12 cellular contexts compared by ENCODE assay signal in the genomic region with DNA sequence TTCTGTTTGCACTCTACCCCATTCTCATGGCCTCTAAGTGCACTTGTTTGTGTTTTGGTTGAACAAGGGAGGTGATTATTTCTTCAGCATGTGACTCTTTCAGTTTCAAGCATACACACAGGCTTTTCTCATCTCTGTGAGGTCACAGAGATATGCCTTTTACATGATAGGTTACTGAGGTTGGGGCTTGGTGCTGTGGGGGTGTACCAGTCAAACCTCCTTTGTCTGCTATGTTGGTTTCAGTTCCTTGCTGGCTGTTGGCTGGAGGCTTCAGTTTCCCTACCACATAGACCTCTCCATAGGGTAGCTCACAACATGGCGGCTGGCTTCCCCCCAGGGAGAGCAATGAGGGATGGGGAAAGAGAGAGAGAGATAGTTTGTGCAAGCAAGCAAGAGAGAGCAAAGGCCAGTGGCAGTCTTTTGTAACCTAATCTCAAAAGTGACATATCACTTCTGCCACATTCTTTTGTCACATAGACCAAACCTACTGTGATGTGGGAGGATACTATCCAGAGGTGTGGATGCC.
DNase-seq lines count a peak whose midpoint lies in the region; ATAC-seq and TF ChIP-seq lines count a peak whose summit lies in the region.
"Had no signal": no experiment of that assay in that cellular context is flagged by ENCODE, and none has a peak within 500 bp of the region (broad histone marks: within the 10 kb centered on the region; RNA-seq: fewer than 3 reads in every experiment).

No MANE protein-coding gene starts in this region.

- TF ChIP-seq POLR2A in suprapubic skin (IDR thresholded peaks at IDR 0.05), result no peak

- H3K27me3 Mint-ChIP-seq in memory B cell, result peaks cover 2% of the 10 kb centered on the region

- peaks cover 15% of the 10 kb centered on the region for H3K4me1 ChIP-seq in suprapubic skin
- H3K4me1 ChIP-seq: colonic mucosa had no signal

- no peaks in the 10 kb centered on the region for H3K36me3 ChIP-seq in suprapubic skin
- H3K36me3 ChIP-seq: colonic mucosa, neutrophil had no signal

- TF ChIP-seq EP300 in suprapubic skin (IDR thresholded peaks at IDR 0.05), result no peak

- no peaks in the 10 kb centered on the region for H3K9me3 Mint-ChIP-seq in memory B cell

- H3K36me3 Mint-ChIP-seq in memory B cell, result no peaks in the 10 kb centered on the region

- ATAC-seq in GM18858 (IDR thresholded peaks at IDR 0.05; ENCODE audit: unreplicated experiment) (peak; percentile 95), GM21528 (IDR thresholded peaks at IDR 0.05; ENCODE audit: low FRiP score, unreplicated experiment) (peak; percentile 99), HG03159 (IDR thresholded peaks at IDR 0.05; ENCODE audit: unreplicated experiment) (peak; percentile 98), memory B cell (ENCODE audit: low read depth) (peak; percentile 68)

- H3K27me3 ChIP-seq in suprapubic skin, result no peaks in the 10 kb centered on the region
- H3K27me3 ChIP-seq: colonic mucosa, neutrophil had no signal

- H3K27ac Mint-ChIP-seq in memory B cell, result no peak overlapping the region

- H3K27ac ChIP-seq in suprapubic skin, result no peak overlapping the region
- H3K27ac ChIP-seq: colonic mucosa, HL-60, neutrophil had no signal

- DNase-seq in memory B cell (ENCODE audit: low spot score in 2 of 2) (no peak), suprapubic skin (ENCODE audit: low spot score in 2 of 2) (no peak), T-helper 9 cell (no peak), NCI-H2196 treated with DMSO at 0.1 percent for 48 hours (lab: John Stamatoyannopoulos, UW; ENCODE audit: unreplicated experiment) (no peak), head of caudate nucleus (no peak)
- DNase-seq: colonic mucosa, NCI-H1930 had no signal

- H3K9me3 ChIP-seq in suprapubic skin, result no peaks in the 10 kb centered on the region
- H3K9me3 ChIP-seq: colonic mucosa, neutrophil had no signal

- no peaks in the 10 kb centered on the region for H3K4me1 Mint-ChIP-seq in memory B cell

- no peak for TF ChIP-seq CTCF in suprapubic skin (IDR thresholded peaks at IDR 0.05)

- H3K4me3 Mint-ChIP-seq in memory B cell, result no peak overlapping the region

- WGBS in suprapubic skin, result 94% methylated on average over 1 of the region's 1 CpG

- intact Hi-C loops in head of caudate nucleus (cut with DNase I), result no loop called here

- no peak overlapping the region for H3K4me3 ChIP-seq in suprapubic skin
- H3K4me3 ChIP-seq: colonic mucosa had no signal
